21 cellular contexts compared by ENCODE assay signal in genomic region chr20:22752324-22752723, GRCh38.
"Had no signal": no experiment of that assay in that cellular context is flagged by ENCODE, and none has a peak within 500 bp of the region (broad histone marks: within the 10 kb centered on the region; RNA-seq: fewer than 3 reads in every experiment).

No MANE protein-coding gene starts in this region.

- H3K27me3 Mint-ChIP-seq: effector memory CD8-positive, alpha-beta T cell; memory B cell; stimulated activated memory B cell treated with anti-CD40 and anti-IgM and Interleukin-4, amounts not matched to agents 10 μg/mL and 1 μg/mL and 100 μg/mL, for 72 hours had no signal

- H3K9me3 Mint-ChIP-seq: memory B cell; natural killer cell; stimulated activated memory B cell treated with anti-CD40 and anti-IgM and Interleukin-4, amounts not matched to agents 10 μg/mL and 1 μg/mL and 100 μg/mL, for 72 hours had no signal

- H3K9ac ChIP-seq: parathyroid adenoma had no signal

- H3K36me3 ChIP-seq: right atrium auricular region, tibial nerve, upper lobe of left lung had no signal

- ATAC-seq: effector memory CD8-positive, alpha-beta T cell; left lobe of liver; natural killer cell; sciatic nerve; stimulated activated memory B cell treated with anti-CD40 and anti-IgM and Interleukin-4, amounts not matched to agents 10 μg/mL and 1 μg/mL and 100 μg/mL, for 72 hours; stimulated activated naive CD8-positive, alpha-beta T cell treated with anti-CD3 and anti-CD28 coated beads, Interleukin-15, Interleukin-2, amounts not matched to agents 100 U/mL and 50 U/mL, for 24 hours had no signal

- H3K27me3 ChIP-seq: right atrium auricular region, testis, tibial nerve, upper lobe of left lung had no signal

- DNase-seq: cortex of kidney; effector memory CD8-positive, alpha-beta T cell; head of caudate nucleus; midbrain; natural killer cell; occipital lobe; stimulated activated CD4-positive, alpha-beta T cell treated with anti-CD3 and anti-CD28 coated beads, Interleukin-2, amount 100 ng/mL, for 24 hours; stimulated activated CD4-positive, alpha-beta T cell treated with anti-CD3 and anti-CD28 coated beads, Interleukin-4, amount 100 ng/mL, for 4 hours; stimulated activated naive CD8-positive, alpha-beta T cell treated with anti-CD3 and anti-CD28 coated beads, Interleukin-15, Interleukin-2, amounts not matched to agents 100 U/mL and 50 U/mL, for 24 hours; substantia nigra; testis; upper lobe of left lung had no signal

- H3K9me3 ChIP-seq: right atrium auricular region, testis, tibial nerve, upper lobe of left lung had no signal

- H3K27ac ChIP-seq: parathyroid adenoma, right atrium auricular region, testis, tibial nerve, upper lobe of left lung had no signal

- H3K4me3 Mint-ChIP-seq: effector memory CD8-positive, alpha-beta T cell; memory B cell; natural killer cell; stimulated activated memory B cell treated with anti-CD40 and anti-IgM and Interleukin-4, amounts not matched to agents 10 μg/mL and 1 μg/mL and 100 μg/mL, for 72 hours had no signal

- H3K79me2 ChIP-seq: parathyroid adenoma had no signal

- H3K27ac Mint-ChIP-seq: effector memory CD8-positive, alpha-beta T cell; memory B cell; natural killer cell; progenitor cell of endocrine pancreas; stimulated activated memory B cell treated with anti-CD40 and anti-IgM and Interleukin-4, amounts not matched to agents 10 μg/mL and 1 μg/mL and 100 μg/mL, for 72 hours had no signal

- H3K4me1 ChIP-seq: parathyroid adenoma, right atrium auricular region, testis, upper lobe of left lung had no signal

- H3K4me1 Mint-ChIP-seq: memory B cell; natural killer cell; stimulated activated memory B cell treated with anti-CD40 and anti-IgM and Interleukin-4, amounts not matched to agents 10 μg/mL and 1 μg/mL and 100 μg/mL, for 72 hours had no signal

- H3K36me3 Mint-ChIP-seq: memory B cell; natural killer cell; stimulated activated memory B cell treated with anti-CD40 and anti-IgM and Interleukin-4, amounts not matched to agents 10 μg/mL and 1 μg/mL and 100 μg/mL, for 72 hours had no signal

- H3K4me3 ChIP-seq: lung, right atrium auricular region, testis, tibial nerve, upper lobe of left lung had no signal

- H2AFZ ChIP-seq: parathyroid adenoma had no signal
